15 cellular contexts compared by ENCODE assay signal in the genomic region with DNA sequence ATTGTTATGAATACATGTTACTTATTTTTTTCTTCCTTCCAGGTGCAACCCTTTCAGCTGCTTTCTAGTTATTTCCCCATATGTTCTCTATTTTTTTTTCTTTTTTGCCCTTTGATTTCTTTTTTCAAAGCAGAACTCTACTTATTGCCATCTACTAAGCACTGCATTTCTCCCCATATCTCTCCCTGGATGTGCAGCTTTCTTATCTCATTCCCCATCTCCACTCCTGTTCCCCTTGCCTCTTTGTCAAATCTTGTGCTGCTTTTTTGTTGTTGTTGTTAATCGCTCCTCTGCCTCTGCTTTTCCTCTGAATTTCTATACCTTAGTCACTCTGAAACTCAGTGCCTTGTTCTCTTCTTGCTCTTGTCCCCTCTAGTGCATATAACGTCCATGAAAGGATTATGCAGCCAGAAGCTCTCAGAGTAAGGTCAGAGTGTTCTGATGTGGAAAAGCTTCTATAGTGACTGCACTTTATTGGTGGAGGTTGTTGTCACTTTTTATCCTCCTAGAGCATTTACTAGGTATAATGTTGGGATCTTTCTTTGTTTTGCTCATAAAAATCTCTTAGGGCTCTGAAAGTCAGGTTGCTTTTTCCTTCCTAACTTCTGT. TPM values are rescaled to one million over a fixed set of nuclear protein-coding genes. Genes with fewer than 3 reads are reported as not detected.
DNase-seq lines count a peak whose midpoint lies in the region; ATAC-seq, FAIRE-seq and TF ChIP-seq lines count a peak whose summit lies in the region.
"Had no signal": no experiment of that assay in that cellular context is flagged by ENCODE, and none has a peak within 500 bp of the region (broad histone marks: within the 10 kb centered on the region; RNA-seq: fewer than 3 reads in every experiment).

No MANE protein-coding gene starts in this region.

- H4K20me1 ChIP-seq in K562 (replicated peaks; ENCODE audit: control insufficient read depth, insufficient read depth, low read length), result no peaks in the 10 kb centered on the region

- ATAC-seq in K562, result peak; percentile 31; the same call in 1 of the 3 replicates
- ATAC-seq: A549, Panc1 had no signal

- H3K9me3 Mint-ChIP-seq in nephron, result no peaks in the 10 kb centered on the region

- H3K27me3 Mint-ChIP-seq in nephron (ENCODE audit: low read depth), result no peaks in the 10 kb centered on the region

- peaks cover 15% of the 10 kb centered on the region for H3K4me1 Mint-ChIP-seq in nephron

- no peak for FAIRE-seq in K562 (lab: Jason Lieb, UNC)
- FAIRE-seq: A549, GM12891 had no signal

- CTCF ChIA-PET in K562 (lab: Yijun Ruan, JAX; ENCODE audit: low intra/inter-chr PET ratio), result no interaction called here

- H3K9ac ChIP-seq in K562 (ENCODE audit: insufficient read depth in 1 of 2, low read depth in 2 of 2, low read length in 2 of 2), result no peak overlapping the region

- H3K36me3 ChIP-seq in left ventricle myocardium inferior (no peaks in the 10 kb centered on the region), K562 (ENCODE audit: control insufficient read depth, insufficient read depth, low read length) (no peaks in the 10 kb centered on the region), thyroid gland (no peaks in the 10 kb centered on the region), sigmoid colon (no peaks in the 10 kb centered on the region), HAP-1 (replicated peaks) (no peaks in the 10 kb centered on the region)

- 0 out of 2 replicates have a peak overlapping the region, but pooled peaks have one; percentile 12 for H2AFZ ChIP-seq in K562 (ENCODE audit: low read depth, low read length)

- H3K9me3 ChIP-seq in left ventricle myocardium inferior (replicated peaks) (no peaks in the 10 kb centered on the region), K562 (replicated peaks; ENCODE audit: control insufficient read depth, insufficient read depth, low read depth, low read length) (no peaks in the 10 kb centered on the region), thyroid gland (no peaks in the 10 kb centered on the region), sigmoid colon (no peaks in the 10 kb centered on the region), HAP-1 (no peaks in the 10 kb centered on the region)
- H3K9me3 ChIP-seq: A549 had no signal

- no peak for TF ChIP-seq CTCF in left ventricle myocardium inferior (IDR thresholded peaks at IDR 0.05; ENCODE audit: borderline replicate concordance)
- TF ChIP-seq CTCF in K562 (IDR thresholded peaks at IDR 0.05 in 2 of 3, conservative IDR thresholded peaks at IDR 0.05 in 1 of 3; ENCODE audit: insufficient read depth in 2 of 3, low read depth in 1 of 3, low read length in 3 of 3), result no peak
- no peak for TF ChIP-seq CTCF in nephron (IDR thresholded peaks at IDR 0.05; ENCODE audit: unreplicated experiment in 3 of 3)
- no peak for TF ChIP-seq CTCF in thyroid gland (IDR thresholded peaks at IDR 0.05)
- no peak for TF ChIP-seq CTCF in sigmoid colon (IDR thresholded peaks at IDR 0.05)

- TF ChIP-seq POLR2A in K562 (conservative IDR thresholded peaks at IDR 0.05) (no peak), thyroid gland (IDR thresholded peaks at IDR 0.05) (no peak), sigmoid colon (IDR thresholded peaks at IDR 0.05) (no peak)

- no peak for TF ChIP-seq EP300 in K562 (IDR thresholded peaks at IDR 0.05; ENCODE audit: low read length)
- TF ChIP-seq EP300 in sigmoid colon (IDR thresholded peaks at IDR 0.05), result no peak

- no peaks in the 10 kb centered on the region for H3K9me1 ChIP-seq in K562 (ENCODE audit: control insufficient read depth, insufficient read depth, low read length)

- WGBS in K562 (ENCODE audit: insufficient coverage, low coverage, missing lambda C conversion rate), result 4% methylated on average over 2 of the region's 2 CpGs
- 60 to 71% methylated on average over 2 of the region's 2 CpGs for WGBS in thyroid gland, 2 donors
- WGBS in sigmoid colon, 2 donors, result 77 to 84% methylated on average over 2 of the region's 2 CpGs

- intact Hi-C loops in left ventricle myocardium inferior (cut with micrococcal nuclease) (no loop called here), cardiac septum (cut with DNase I) (no loop called here), K562 (cut with micrococcal nuclease) (no loop called here), thyroid gland (cut with DNase I) (no loop called here), sigmoid colon (cut with DNase I) (no loop called here)

- H3K27ac Mint-ChIP-seq in nephron, result peak overlapping the region in 2 of 3 experiments; percentile 35 to 57

- H3K4me1 ChIP-seq in left ventricle myocardium inferior (peaks cover 15% of the 10 kb centered on the region), K562 (replicated peaks in 1 of 2; ENCODE audit: control insufficient read depth in 2 of 2, insufficient read depth in 2 of 2, low read length in 2 of 2) (peaks cover 0 to 3% of the 10 kb centered on the region in 2 experiments; a peak in 1 of 5 replicates), thyroid gland (no peaks in the 10 kb centered on the region), sigmoid colon (peaks cover 0 to 8% (median 2%) of the 10 kb centered on the region in 4 donors), HAP-1 (peaks cover 2% of the 10 kb centered on the region; the same call in 1 of the 2 replicates)
- H3K4me1 ChIP-seq: A549 had no signal

- H3K27me3 ChIP-seq in left ventricle myocardium inferior (ENCODE audit: low read depth) (no peaks in the 10 kb centered on the region), K562 (ENCODE audit: control insufficient read depth in 2 of 2, insufficient read depth in 2 of 2, low read length in 2 of 2) (no peaks in the 10 kb centered on the region), thyroid gland (no peaks in the 10 kb centered on the region), sigmoid colon (no peaks in the 10 kb centered on the region), HAP-1 (ENCODE audit: low read depth) (no peaks in the 10 kb centered on the region)

- no peaks in the 10 kb centered on the region for H3K36me3 Mint-ChIP-seq in nephron (ENCODE audit: low read depth)

- no peak overlapping the region for H3K4me2 ChIP-seq in K562 (ENCODE audit: insufficient read depth, low read length)
- H3K4me2 ChIP-seq: A549 had no signal

- TF ChIP-seq RAD21 in K562 (CRISPR knock-in tag; conservative IDR thresholded peaks at IDR 0.05 in 1 of 2, IDR thresholded peaks at IDR 0.05 in 1 of 2), result no peak

- POLR2A ChIA-PET in K562 (lab: Yijun Ruan, JAX), result interaction anchor here (1.1 kb wide), 1 partner anchor 10 kb away, joined by 3 read pairs; no protein-coding TSS in a partner anchor

- H3K4me3 ChIP-seq in left ventricle myocardium inferior (no peak overlapping the region), K562 (no peak overlapping the region), thyroid gland (replicated peaks in 1 of 3) (no peak overlapping the region), sigmoid colon (no peak overlapping the region), HAP-1 (no peak overlapping the region)
- H3K4me3 ChIP-seq: A549 had no signal

- in situ Hi-C loops in K562 (cut with MboI), result no loop called here
- in situ Hi-C loops in HAP-1 (cut with MboI; ENCODE audit: low sequenced_read_pairs), result no loop called here

- H3K4me3 Mint-ChIP-seq in nephron, result no peak overlapping the region

- no peaks in the 10 kb centered on the region for H3K79me2 ChIP-seq in K562 (ENCODE audit: control insufficient read depth, insufficient read depth, low read length)

- BruUV-seq in K562 (replicated peaks; lab: Mats Ljungman, UMichigan), result no TSS peak

- H3K27ac ChIP-seq in left ventricle myocardium inferior (replicated peaks), result peak overlapping the region; percentile 77
- H3K27ac ChIP-seq in K562 (ENCODE audit: extremely low read depth, low read depth, low read length), result no peak overlapping the region
- H3K27ac ChIP-seq in thyroid gland, result peak overlapping the region in 2 of 3 donors; percentile 25 to 49
- no peak overlapping the region for H3K27ac ChIP-seq in sigmoid colon

- DNase-seq in left ventricle myocardium inferior, result no peak
- no peak for DNase-seq in cardiac septum (ENCODE audit: low spot score)
- DNase-seq in K562 (ENCODE audit: extremely low read depth in 1 of 4, low spot score in 3 of 4), result peak in 1 of 4 experiments; percentile 20
- no peak for DNase-seq in thyroid gland
- DNase-seq in NCI-H446 treated with DMSO at 0.1 percent for 48 hours (lab: John Stamatoyannopoulos, UW), result no peak
- DNase-seq in sigmoid colon, result no peak
- no peak for DNase-seq in HAP-1 (ENCODE audit: low spot score in 2 of 2)
- DNase-seq: GF-D8, MV-4-11, NCI-H2029 treated with DMSO at 0.1 percent for 48 hours, SHP77 treated with DMSO at 0.1 percent for 48 hours had no signal

TF ChIP-seq in K562, 482 proteins besides CTCF, POLR2A, EP300 and RAD21 (continues in another document):
- TF ChIP-seq YBX1 (IDR thresholded peaks at IDR 0.05), result no peak
- no peak for TF ChIP-seq CBX3 (IDR thresholded peaks at IDR 0.05; ENCODE audit: borderline replicate concordance in 1 of 2, low read length in 2 of 2)
- peak; percentile 29; the same call in 1 of the 2 replicates for TF ChIP-seq ARID1B (IDR thresholded peaks at IDR 0.05)
- TF ChIP-seq GATAD2B (IDR thresholded peaks at IDR 0.05; ENCODE audit: borderline replicate concordance), result no peak
- 0 out of 2 replicates have a peak, but pooled peaks have one; percentile 22 for TF ChIP-seq GATA2 (CRISPR knock-in tag; IDR thresholded peaks at IDR 0.05)
- TF ChIP-seq ZKSCAN3 (CRISPR knock-in tag; IDR thresholded peaks at IDR 0.05), result no peak

RNA-seq across cellular contexts. Expression of a gene that starts 51.1 kb away (rescaled TPM):
- total RNA-seq in left ventricle myocardium inferior (22.1 TPM), cardiac septum (23.0 TPM), K562 (2014; rRNA removed) (24.2 and 24.4 TPM in 2 replicates), K562 (2014; rRNA removed; fragmentation: Illumina TruSeq; extraction: Trizol) (29.8 and 32.3 TPM in 2 replicates), K562 (2015; rRNA removed; fragmentation: Illumina TruSeq; extraction: Trizol) (23.5 and 26.5 TPM in 2 replicates), K562 (2021) (37.3 and 37.9 TPM in 2 replicates), thyroid gland (100 to 1,000 TPM in 1 of 4 donors, 10 to 100 TPM in 3; 63.5 to 102 (median 74.4) TPM), sigmoid colon (10 to 100 TPM; 27.7 to 45.1 (median 37.9) TPM)
- 40.6 and 42.8 TPM in 2 replicates for total RNA-seq in K562 (2011; cell fraction: chromatin; rRNA removed; ENCODE audit: low replicate concordance)
- total RNA-seq in K562 (2011; cell fraction: nucleolus; rRNA removed), result 21.5 and 22.1 TPM in 2 replicates
- total RNA-seq in K562 (2011; cell fraction: nucleoplasm; rRNA removed), result 31.1 and 35.1 TPM in 2 replicates
- polyA plus RNA-seq in K562 (2011; rRNA removed) (14.4 and 16.6 TPM in 2 replicates), K562 (2014; fragmentation: Illumina TruSeq; extraction: Trizol) (24.0 and 26.5 TPM in 2 replicates), K562 (2014; fragmentation: Nextera tagmentation; extraction: Ambion mirVana) (10 to 100 TPM in 1 of 2 experiments, 1 to 10 TPM in 1; 8.3 to 10.8 TPM), K562 (2014; rRNA removed) (18.5 and 18.6 TPM in 2 replicates), sigmoid colon (10 to 100 TPM in 1 of 3 donors, 1 to 10 TPM in 2; 1.8 to 10.1 (median 3.6) TPM)
- 11.4 and 12.2 TPM in 2 replicates for polyA plus RNA-seq in K562 (2011; cell fraction: cytosol; rRNA removed)
- 21.5 and 25.9 TPM in 2 replicates for polyA plus RNA-seq in K562 (2011; cell fraction: nucleus; rRNA removed)
- 17.0 and 21.9 TPM in 2 replicates for polyA plus RNA-seq in K562 (2012)
- polyA minus RNA-seq in K562 (2011; rRNA and poly(A)+ RNA removed), result 32.5 and 34.1 TPM in 2 replicates
- polyA minus RNA-seq in K562 (2011; cell fraction: cytosol; rRNA and poly(A)+ RNA removed), result 13.6 and 14.0 TPM in 2 replicates
- 21.7 and 22.4 TPM in 2 replicates for polyA minus RNA-seq in K562 (2011; cell fraction: nucleus; rRNA and poly(A)+ RNA removed)

Comparison
In these comparisons a context has a peak if more than half of its experiments do, and no peak if none do; other contexts are left out.
1. H3K27ac ChIP-seq: peak in left ventricle myocardium inferior (single experiment) and thyroid gland (2 of 3); none in K562 (single experiment) and sigmoid colon (0 of 4).